ENCODE assay signal across 3 cellular contexts in genomic region chr11:28117712-28118111, GRCh38.
TF ChIP-seq lines count a peak whose summit lies in the region.

No MANE protein-coding gene starts in this region.

TF ChIP-seq in A549, 52 proteins besides CTCF, POLR2A, EP300 and RAD21:
- TF ChIP-seq FOSL2 (IDR thresholded peaks at IDR 0.05): no peak
- peak; percentile 69 for TF ChIP-seq FOSL2 (CRISPR knock-in tag; IDR thresholded peaks at IDR 0.05)
- no peak for TF ChIP-seq EHMT2 (IDR thresholded peaks at IDR 0.05; ENCODE audit: low read depth)
- no peak for TF ChIP-seq FOSB (CRISPR knock-in tag; IDR thresholded peaks at IDR 0.05)

TF ChIP-seq in GM23338, 12 proteins besides CTCF, POLR2A, EP300 and RAD21 (continues in another document):
- no peak for TF ChIP-seq STAT1 (IDR thresholded peaks at IDR 0.05; ENCODE audit: unreplicated experiment)
- TF ChIP-seq POLR2AphosphoS5 (IDR thresholded peaks at IDR 0.05; ENCODE audit: low read depth): no peak
- no peak for TF ChIP-seq ZNF462 (CRISPR knock-in tag; IDR thresholded peaks at IDR 0.05)
- no peak for TF ChIP-seq EZH2phosphoT487 (IDR thresholded peaks at IDR 0.05; ENCODE audit: unreplicated experiment)
- TF ChIP-seq ZNF114 (CRISPR knock-in tag; IDR thresholded peaks at IDR 0.05): no peak
- TF ChIP-seq EZH2 (IDR thresholded peaks at IDR 0.05; ENCODE audit: low read depth, unreplicated experiment): no peak
- no peak for TF ChIP-seq CREB1 (CRISPR knock-in tag; IDR thresholded peaks at IDR 0.05; ENCODE audit: low read depth)
- TF ChIP-seq REST (IDR thresholded peaks at IDR 0.05; ENCODE audit: unreplicated experiment): no peak
- TF ChIP-seq NANOG (IDR thresholded peaks at IDR 0.05; ENCODE audit: borderline replicate concordance): no peak
- TF ChIP-seq ZNF331 (CRISPR knock-in tag; IDR thresholded peaks at IDR 0.05; ENCODE audit: low read depth): no peak
- no peak for TF ChIP-seq JUNB (IDR thresholded peaks at IDR 0.05; ENCODE audit: unreplicated experiment)

TF ChIP-seq in K562, 482 proteins besides CTCF, POLR2A, EP300 and RAD21:
- no peak for TF ChIP-seq ZNF717 (CRISPR knock-in tag; IDR thresholded peaks at IDR 0.05)
- TF ChIP-seq ZFP1 (CRISPR knock-in tag; IDR thresholded peaks at IDR 0.05): no peak
- TF ChIP-seq ATF3 (IDR thresholded peaks at IDR 0.05): peak; percentile 77
- no peak for TF ChIP-seq ATF3 (CRISPR knock-in tag; conservative IDR thresholded peaks at IDR 0.05)
- TF ChIP-seq FOSL1 (tag; conservative IDR thresholded peaks at IDR 0.05): 0 out of 2 replicates have a peak, but pooled peaks have one; percentile 14
